In genomic region chrX:51334276-51334675, GRCh38 we compare ENCODE assay signal across 22 cellular contexts. TPM values are rescaled to one million over a fixed set of nuclear protein-coding genes. Genes with fewer than 3 reads are reported as not detected.
DNase-seq lines count a peak whose midpoint lies in the region; ATAC-seq and TF ChIP-seq lines count a peak whose summit lies in the region.
"Had no signal": no experiment of that assay in that cellular context is flagged by ENCODE, and none has a peak within 500 bp of the region (broad histone marks: within the 10 kb centered on the region; RNA-seq: fewer than 3 reads in every experiment).

No MANE protein-coding gene starts in this region.

- H3K9me3 ChIP-seq in iPS-15b (ENCODE audit: control insufficient read depth, insufficient read depth, low read length) (no peaks in the 10 kb centered on the region), smooth muscle cell (replicated peaks; ENCODE audit: low read depth) (no peaks in the 10 kb centered on the region)
- H3K9me3 ChIP-seq: A549, adrenal gland, esophagus muscularis mucosa, MG63, prostate gland, spleen had no signal

- 34% methylated on average over 4 of the region's 4 CpGs for WGBS in smooth muscle cell (ENCODE audit: low lambda C conversion rate)

- peaks cover 11% of the 10 kb centered on the region for H3K4me1 Mint-ChIP-seq in activated T-cell treated with anti-CD3 and anti-CD28 coated beads, Interleukin-2, amount 50 U/mL, for 72 hours (ENCODE audit: low read depth)
- H3K4me1 Mint-ChIP-seq in activated naive CD8-positive, alpha-beta T cell treated with anti-CD3 and anti-CD28 coated beads, Interleukin-2, amount 50 U/mL, for 24 hours: peaks cover 13% of the 10 kb centered on the region
- H3K4me1 Mint-ChIP-seq: activated CD4-positive, alpha-beta memory T cell treated with anti-CD3 and anti-CD28 coated beads, Interleukin-2, amount 10 ng/mL, durations not matched to agents 7 days and 5 days had no signal

- DNase-seq in activated T-cell treated with anti-CD3 and anti-CD28 coated beads, Interleukin-2, amount 50 U/mL, for 72 hours: no peak
- DNase-seq in activated T-cell treated with anti-CD3 and anti-CD28 coated beads, Interleukin-2, amount 50 U/mL, for 1 hour: no peak
- DNase-seq in activated naive CD8-positive, alpha-beta T cell treated with anti-CD3 and anti-CD28 coated beads, Interleukin-2, amount 50 U/mL, for 24 hours: no peak
- DNase-seq in smooth muscle cell (lab: John Stamatoyannopoulos, UW; ENCODE audit: unreplicated experiment) (no peak), NCI-H1092 treated with DMSO at 0.1 percent for 48 hours (lab: John Stamatoyannopoulos, UW) (no peak), posterior cingulate gyrus (no peak), NCI-H524 (lab: John Stamatoyannopoulos, UW) (no peak)
- DNase-seq: activated CD4-positive, alpha-beta memory T cell treated with anti-CD3 and anti-CD28 coated beads, Interleukin-2, amount 10 ng/mL, durations not matched to agents 7 days and 5 days; adrenal gland; central memory CD4-positive, alpha-beta T cell; effector CD4-positive, alpha-beta T cell; GDM1; MG63; PC-9; spleen; stimulated activated CD8-positive, alpha-beta memory T cell treated with anti-CD3 and anti-CD28 coated beads, Interleukin-4, amount 100 ng/mL, for 48 hours; T-helper 17 cell had no signal

- no peaks in the 10 kb centered on the region for H4K20me1 ChIP-seq in smooth muscle cell (ENCODE audit: low read depth)
- H4K20me1 ChIP-seq: BLaER1 treated with 17β-estradiol and CSF1 and Interleukin-3, amounts not matched to agents 10 nM and 100 nM had no signal

- H3K79me2 ChIP-seq in smooth muscle cell (ENCODE audit: low read depth): no peaks in the 10 kb centered on the region

- H3K4me2 ChIP-seq in smooth muscle cell: peak overlapping the region; percentile 83
- H3K4me2 ChIP-seq: A549; BLaER1 treated with 17β-estradiol and CSF1 and Interleukin-3, amounts not matched to agents 10 nM and 100 nM; PC-9 had no signal

- H3F3A ChIP-seq in smooth muscle cell (ENCODE audit: low read depth): no peaks in the 10 kb centered on the region

- H3K27ac ChIP-seq in smooth muscle cell (ENCODE audit: low read depth): no peak overlapping the region
- H3K27ac ChIP-seq: A549; adrenal gland; BLaER1 treated with 17β-estradiol and CSF1 and Interleukin-3, amounts not matched to agents 10 nM and 100 nM; esophagus muscularis mucosa; PC-9; prostate gland; spleen had no signal

- no peak overlapping the region for H3K27ac Mint-ChIP-seq in activated T-cell treated with anti-CD3 and anti-CD28 coated beads, Interleukin-2, amount 50 U/mL, for 72 hours
- H3K27ac Mint-ChIP-seq in activated naive CD8-positive, alpha-beta T cell treated with anti-CD3 and anti-CD28 coated beads, Interleukin-2, amount 50 U/mL, for 24 hours: no peak overlapping the region
- H3K27ac Mint-ChIP-seq: activated CD4-positive, alpha-beta memory T cell treated with anti-CD3 and anti-CD28 coated beads, Interleukin-2, amount 10 ng/mL, durations not matched to agents 7 days and 5 days; T-helper 17 cell had no signal

- ATAC-seq in activated T-cell treated with anti-CD3 and anti-CD28 coated beads, Interleukin-2, amount 50 U/mL, for 72 hours (replicated peaks in 1 of 2): no peak
- ATAC-seq in activated naive CD8-positive, alpha-beta T cell treated with anti-CD3 and anti-CD28 coated beads, Interleukin-2, amount 50 U/mL, for 24 hours: no peak
- ATAC-seq: A549, T-helper 17 cell had no signal

- H3K36me3 ChIP-seq in iPS-15b (ENCODE audit: control insufficient read depth, insufficient read depth, low read length) (no peaks in the 10 kb centered on the region), smooth muscle cell (ENCODE audit: low read depth) (no peaks in the 10 kb centered on the region)
- H3K36me3 ChIP-seq: adrenal gland; BLaER1 treated with 17β-estradiol and CSF1 and Interleukin-3, amounts not matched to agents 10 nM and 100 nM; esophagus muscularis mucosa; MG63; prostate gland; spleen had no signal

- H2AFZ ChIP-seq in smooth muscle cell (ENCODE audit: low read depth): no peak overlapping the region
- H2AFZ ChIP-seq: PC-9 had no signal

- H3K27me3 Mint-ChIP-seq in activated T-cell treated with anti-CD3 and anti-CD28 coated beads, Interleukin-2, amount 50 U/mL, for 72 hours (ENCODE audit: low read depth): peaks cover 33% of the 10 kb centered on the region
- no peaks in the 10 kb centered on the region for H3K27me3 Mint-ChIP-seq in activated naive CD8-positive, alpha-beta T cell treated with anti-CD3 and anti-CD28 coated beads, Interleukin-2, amount 50 U/mL, for 24 hours
- H3K27me3 Mint-ChIP-seq: T-helper 17 cell had no signal

- H3K36me3 Mint-ChIP-seq in activated T-cell treated with anti-CD3 and anti-CD28 coated beads, Interleukin-2, amount 50 U/mL, for 72 hours (ENCODE audit: insufficient read depth in 2 of 2): no peaks in the 10 kb centered on the region
- H3K36me3 Mint-ChIP-seq in activated naive CD8-positive, alpha-beta T cell treated with anti-CD3 and anti-CD28 coated beads, Interleukin-2, amount 50 U/mL, for 24 hours (ENCODE audit: low read depth): no peaks in the 10 kb centered on the region

- H3K4me3 ChIP-seq in iPS-15b (ENCODE audit: low read depth, low read length) (peak overlapping the region; percentile 13), smooth muscle cell (peak overlapping the region; percentile 18)
- H3K4me3 ChIP-seq: A549; adrenal gland; BLaER1 treated with 17β-estradiol and CSF1 and Interleukin-3, amounts not matched to agents 10 nM and 100 nM; esophagus muscularis mucosa; MG63; PC-9; prostate gland had no signal

- H3K4me3 Mint-ChIP-seq in activated T-cell treated with anti-CD3 and anti-CD28 coated beads, Interleukin-2, amount 50 U/mL, for 72 hours: peak overlapping the region; percentile 34 to 74
- H3K4me3 Mint-ChIP-seq in activated naive CD8-positive, alpha-beta T cell treated with anti-CD3 and anti-CD28 coated beads, Interleukin-2, amount 50 U/mL, for 24 hours: peak overlapping the region; percentile 57
- H3K4me3 Mint-ChIP-seq: T-helper 17 cell had no signal

- H3K4me1 ChIP-seq in iPS-15b (ENCODE audit: control insufficient read depth, insufficient read depth, low read length) (no peaks in the 10 kb centered on the region), smooth muscle cell (ENCODE audit: low read depth) (peaks cover 6% of the 10 kb centered on the region)
- H3K4me1 ChIP-seq: A549; adrenal gland; BLaER1 treated with 17β-estradiol and CSF1 and Interleukin-3, amounts not matched to agents 10 nM and 100 nM; prostate gland; spleen had no signal

- H3K9me3 Mint-ChIP-seq in activated T-cell treated with anti-CD3 and anti-CD28 coated beads, Interleukin-2, amount 50 U/mL, for 72 hours: no peaks in the 10 kb centered on the region
- H3K9me3 Mint-ChIP-seq in activated naive CD8-positive, alpha-beta T cell treated with anti-CD3 and anti-CD28 coated beads, Interleukin-2, amount 50 U/mL, for 24 hours: no peaks in the 10 kb centered on the region
- H3K9me3 Mint-ChIP-seq: activated CD4-positive, alpha-beta memory T cell treated with anti-CD3 and anti-CD28 coated beads, Interleukin-2, amount 10 ng/mL, durations not matched to agents 7 days and 5 days had no signal

- no peak for TF ChIP-seq CTCF in smooth muscle cell (IDR thresholded peaks at IDR 0.05; ENCODE audit: borderline replicate concordance, insufficient read depth, poor library complexity, severe bottlenecking)

- no peaks in the 10 kb centered on the region for H3K27me3 ChIP-seq in iPS-15b (ENCODE audit: control insufficient read depth, insufficient read depth, low read length)
- H3K27me3 ChIP-seq in smooth muscle cell (ENCODE audit: low read depth): no peaks in the 10 kb centered on the region
- H3K27me3 ChIP-seq: esophagus muscularis mucosa had no signal

- intact Hi-C loops in posterior cingulate gyrus (cut with DNase I): no loop called here

- H3K9ac ChIP-seq in iPS-15b (ENCODE audit: low read depth, low read length): no peak overlapping the region
- no peak overlapping the region for H3K9ac ChIP-seq in smooth muscle cell (ENCODE audit: low read depth)
- H3K9ac ChIP-seq: BLaER1 treated with 17β-estradiol and CSF1 and Interleukin-3, amounts not matched to agents 10 nM and 100 nM had no signal

RNA-seq across cellular contexts. Expression of gene NUDT10, which starts 1.7 kb away (rescaled TPM):
- 1 to 10 TPM; 2.0 to 2.1 TPM for total RNA-seq in activated T-cell treated with anti-CD3 and anti-CD28 coated beads, Interleukin-2, amount 50 U/mL, for 72 hours
- 2.8 and 3.2 TPM in 2 replicates for total RNA-seq in smooth muscle cell
- 3.8 and 4.5 TPM in 2 replicates for polyA plus RNA-seq in smooth muscle cell
- total RNA-seq: PC-9, T-helper 17 cell had no signal
